8 cellular contexts compared by ENCODE assay signal in genomic region chr5:90161399-90161798, GRCh38.
A peak's percentile ranks its signal among the peaks of the same experiment; 100 is the strongest.
DNase-seq lines count a peak whose midpoint lies in the region; ATAC-seq and TF ChIP-seq lines count a peak whose summit lies in the region.

No MANE protein-coding gene starts in this region.

- H3K27me3 Mint-ChIP-seq in neural crest cell (ENCODE audit: low read depth), result no peaks in the 10 kb centered on the region
- no peaks in the 10 kb centered on the region for H3K27me3 Mint-ChIP-seq in T-helper 2 cell treated with Interferon-gamma antibody and Interleukin-4, amounts not matched to agents 5 μg/mL and 100 μg/mL, for 36 hours (ENCODE audit: low read depth)

- H3K27ac ChIP-seq in A673 (ENCODE audit: low read depth, low read length, poor library complexity, severe bottlenecking), result no peak overlapping the region

- H3K4me3 ChIP-seq in A673 (ENCODE audit: low read depth, low read length, poor library complexity, severe bottlenecking) (no peak overlapping the region), MG63 (no peak overlapping the region)

- no peak overlapping the region for H3K27ac Mint-ChIP-seq in neural crest cell (ENCODE audit: unreplicated experiment)
- H3K27ac Mint-ChIP-seq in T-helper 2 cell treated with Interferon-gamma antibody and Interleukin-4, amounts not matched to agents 5 μg/mL and 100 μg/mL, for 36 hours, result no peak overlapping the region

- POLR2A ChIA-PET in A673 (lab: Charles Lee; ENCODE audit: low non-redundant PET), result no interaction called here

- peaks cover 3% of the 10 kb centered on the region for H3K9me3 Mint-ChIP-seq in neural crest cell
- no peaks in the 10 kb centered on the region for H3K9me3 Mint-ChIP-seq in T-helper 2 cell treated with Interferon-gamma antibody and Interleukin-4, amounts not matched to agents 5 μg/mL and 100 μg/mL, for 36 hours

- TF ChIP-seq CTCF in A673 (conservative IDR thresholded peaks at IDR 0.05; ENCODE audit: low read depth, low read length), result peak; percentile 66
- peak; percentile 33 for TF ChIP-seq CTCF in neural crest cell (conservative IDR thresholded peaks at IDR 0.05)

- TF ChIP-seq POLR2A in erythroblast (IDR thresholded peaks at IDR 0.05; ENCODE audit: low read length), result no peak

- intact Hi-C loops in A673 (cut with micrococcal nuclease; ENCODE audit: unreplicated experiment), result loop anchor here (5.0 kb wide), 1 partner anchor 1434 kb away; no protein-coding TSS in a partner anchor

- H3K4me3 Mint-ChIP-seq in neural crest cell, result no peak overlapping the region
- no peak overlapping the region for H3K4me3 Mint-ChIP-seq in T-helper 2 cell treated with Interferon-gamma antibody and Interleukin-4, amounts not matched to agents 5 μg/mL and 100 μg/mL, for 36 hours

- no peaks in the 10 kb centered on the region for H3K36me3 Mint-ChIP-seq in neural crest cell (ENCODE audit: low read depth)
- H3K36me3 Mint-ChIP-seq in T-helper 2 cell treated with Interferon-gamma antibody and Interleukin-4, amounts not matched to agents 5 μg/mL and 100 μg/mL, for 36 hours (ENCODE audit: low read depth), result no peaks in the 10 kb centered on the region

- DNase-seq in A673 (ENCODE audit: low spot score) (peak; percentile 76), MG63 (peak; percentile 51), erythroblast (lab: John Stamatoyannopoulos, UW) (peak; percentile 18 to 31), neural crest cell (ENCODE audit: low read depth, low spot score) (peak; percentile 23), T1000 (lab: John Stamatoyannopoulos, UW) (no peak)
- no peak for DNase-seq in T-helper 2 cell treated with Interferon-gamma antibody and Interleukin-4, amounts not matched to agents 5 μg/mL and 100 μg/mL, for 36 hours (ENCODE audit: low spot score)

- H3K4me1 ChIP-seq in A673 (ENCODE audit: insufficient read depth, low read length, poor library complexity, severe bottlenecking), result no peaks in the 10 kb centered on the region

- H3K36me3 ChIP-seq in A673 (ENCODE audit: insufficient read depth, low read length, poor library complexity, severe bottlenecking) (no peaks in the 10 kb centered on the region), MG63 (no peaks in the 10 kb centered on the region)

- ATAC-seq in GM18517 (IDR thresholded peaks at IDR 0.05; ENCODE audit: unreplicated experiment) (peak; percentile 46), GM21515 (IDR thresholded peaks at IDR 0.05; ENCODE audit: unreplicated experiment) (no peak)

- CTCF ChIA-PET in A673 (lab: Charles Lee), result interaction anchor here (0.6 to 1.5 kb wide), 6 partner anchors 231 to 1432 kb away, joined by 3 to 8 read pairs (median 3); no protein-coding TSS in a partner anchor

- H3K9me3 ChIP-seq in A673 (ENCODE audit: low read depth, low read length, poor library complexity, severe bottlenecking) (no peaks in the 10 kb centered on the region), MG63 (no peaks in the 10 kb centered on the region)

- H3K27me3 ChIP-seq in A673 (replicated peaks; ENCODE audit: insufficient read depth, low read depth, low read length, poor library complexity), result no peaks in the 10 kb centered on the region
- H3K27me3 ChIP-seq in MG63, result no peaks in the 10 kb centered on the region

- no TSS peak for BruUV-seq in A673 (replicated peaks; lab: Mats Ljungman, UMichigan)

- peaks cover 4% of the 10 kb centered on the region for H3K4me1 Mint-ChIP-seq in neural crest cell
- H3K4me1 Mint-ChIP-seq in T-helper 2 cell treated with Interferon-gamma antibody and Interleukin-4, amounts not matched to agents 5 μg/mL and 100 μg/mL, for 36 hours (ENCODE audit: low read depth), result no peaks in the 10 kb centered on the region

Comparison
In these comparisons a context has a peak if more than half of its experiments do, and no peak if none do; other contexts are left out.
1. DNase-seq: peak in A673 (single experiment), MG63 (single experiment), erythroblast (2 of 2) and neural crest cell (single experiment); none in T-helper 2 cell treated with Interferon-gamma antibody and Interleukin-4, amounts not matched to agents 5 μg/mL and 100 μg/mL, for 36 hours (single experiment) and T1000 (single experiment).